19 cellular contexts compared by ENCODE assay signal in genomic region chr10:114955984-114956383, GRCh38.
"Had no signal": no experiment of that assay in that cellular context is flagged by ENCODE, and none has a peak within 500 bp of the region (broad histone marks: within the 10 kb centered on the region; RNA-seq: fewer than 3 reads in every experiment).

No MANE protein-coding gene starts in this region.

- H3K4me3 Mint-ChIP-seq: activated naive CD4-positive, alpha-beta T cell treated with anti-CD3 and anti-CD28 coated beads for 36 hours; activated T-cell treated with anti-CD3 and anti-CD28 coated beads, Interleukin-2, amount 50 U/mL, for 24 hours; dendritic cell treated with granulocyte-macrophage colony-stimulating factor and Interleukin-4, amounts not matched to agents 40 ng/mL and 50 ng/mL, for 4 days had no signal

- H3K27ac Mint-ChIP-seq: dendritic cell treated with granulocyte-macrophage colony-stimulating factor and Interleukin-4, amounts not matched to agents 40 ng/mL and 50 ng/mL, for 4 days had no signal

- H3K27me3 Mint-ChIP-seq: activated T-cell treated with anti-CD3 and anti-CD28 coated beads, Interleukin-2, amount 50 U/mL, for 24 hours; dendritic cell treated with granulocyte-macrophage colony-stimulating factor and Interleukin-4, amounts not matched to agents 40 ng/mL and 50 ng/mL, for 4 days had no signal

- ATAC-seq: foreskin keratinocyte, mucosa of descending colon had no signal

- H3K4me1 ChIP-seq: upper lobe of left lung had no signal

- H3K4me3 ChIP-seq: mucosa of descending colon, upper lobe of left lung had no signal

- H3K9me3 ChIP-seq: mucosa of descending colon, upper lobe of left lung had no signal

- H3K27ac ChIP-seq: foreskin keratinocyte, upper lobe of left lung had no signal

- DNase-seq: activated CD4-positive, alpha-beta T cell treated with anti-CD3 and anti-CD28 coated beads, Interleukin-2, amount 50 U/mL, for 4 hours; activated CD8-positive, alpha-beta memory T cell treated with anti-CD3 and anti-CD28 coated beads for 24 hours; activated CD8-positive, alpha-beta memory T cell treated with anti-CD3 and anti-CD28 coated beads, Interleukin-2, amount 50 U/mL, for 4 hours; activated naive CD4-positive, alpha-beta T cell treated with anti-CD3 and anti-CD28 coated beads for 36 hours; activated T-cell treated with anti-CD3 and anti-CD28 coated beads, Interleukin-2, amount 50 U/mL, for 24 hours; amygdala; effector CD4-positive, alpha-beta T cell; erythroblast; foreskin keratinocyte; hippocampal formation; mucosa of descending colon; nucleus accumbens; posterior cingulate gyrus; stimulated activated CD4-positive, alpha-beta T cell treated with anti-CD3 and anti-CD28 coated beads, Interleukin-2, amount 100 ng/mL, for 48 hours; stimulated activated CD8-positive, alpha-beta memory T cell treated with anti-CD3 and anti-CD28 coated beads, Interleukin-4, amount 100 ng/mL, for 48 hours; stimulated activated naive CD4-positive, alpha-beta T cell; T-helper 9 cell; upper lobe of left lung had no signal

- H3K27me3 ChIP-seq: foreskin keratinocyte, upper lobe of left lung had no signal

- H3K9me3 Mint-ChIP-seq: activated naive CD4-positive, alpha-beta T cell treated with anti-CD3 and anti-CD28 coated beads for 36 hours; activated T-cell treated with anti-CD3 and anti-CD28 coated beads, Interleukin-2, amount 50 U/mL, for 24 hours; dendritic cell treated with granulocyte-macrophage colony-stimulating factor and Interleukin-4, amounts not matched to agents 40 ng/mL and 50 ng/mL, for 4 days had no signal
